In genomic region chr1:161664689-161665088, GRCh38 we compare ENCODE assay signal across 13 cellular contexts. TPM values are rescaled to one million over a fixed set of nuclear protein-coding genes. Genes with fewer than 3 reads are reported as not detected.
"Had no signal": no experiment of that assay in that cellular context is flagged by ENCODE, and none has a peak within 500 bp of the region (broad histone marks: within the 10 kb centered on the region; RNA-seq: fewer than 3 reads in every experiment).

No MANE protein-coding gene starts in this region.

RNA-seq across cellular contexts. Expression of gene FCGR2B, which starts 1.7 kb away (rescaled TPM):
- total RNA-seq: activated CD4-positive, alpha-beta memory T cell treated with anti-CD3 and anti-CD28 coated beads for 36 hours; activated CD4-positive, alpha-beta T cell treated with anti-CD3 and anti-CD28 coated beads for 36 hours; activated CD4-positive, alpha-beta T cell treated with anti-CD3 and anti-CD28 coated beads, Interleukin-2, amount 10 ng/mL, durations not matched to agents 24 days and 14 days; activated CD4-positive, alpha-beta T cell treated with anti-CD3 and anti-CD28 coated beads, Interleukin-2, amount 10 ng/mL, durations not matched to agents 7 days and 5 days; activated CD8-positive, alpha-beta memory T cell treated with anti-CD3 and anti-CD28 coated beads for 36 hours; activated CD8-positive, alpha-beta T cell treated with anti-CD3 and anti-CD28 coated beads for 36 hours; activated CD8-positive, alpha-beta T cell treated with anti-CD3 and anti-CD28 coated beads, Interleukin-2, amount 10 ng/mL, durations not matched to agents 7 days and 5 days; T-helper 1 cell treated with Interleukin-12 subunit alpha and Interleukin-12 subunit beta and Interleukin-4 antibody, amounts not matched to agents 30 ng/mL and 1 ng/mL, for 36 hours had no signal

RNA-seq across cellular contexts. Expression of gene FCGR3B, which starts 33.7 kb away (rescaled TPM):
- total RNA-seq: activated B cell treated with CpG ODN at 0.5 μM for 24 hours; activated CD4-positive, alpha-beta memory T cell treated with anti-CD3 and anti-CD28 coated beads for 36 hours; activated CD4-positive, alpha-beta memory T cell treated with anti-CD3 and anti-CD28 coated beads, Interleukin-2, amount 10 ng/mL, durations not matched to agents 7 days and 5 days; activated CD4-positive, alpha-beta T cell treated with anti-CD3 and anti-CD28 coated beads for 36 hours; activated CD4-positive, alpha-beta T cell treated with anti-CD3 and anti-CD28 coated beads, Interleukin-2, amount 10 ng/mL, durations not matched to agents 24 days and 14 days; activated CD4-positive, alpha-beta T cell treated with anti-CD3 and anti-CD28 coated beads, Interleukin-2, amount 10 ng/mL, durations not matched to agents 7 days and 5 days; activated CD8-positive, alpha-beta memory T cell treated with anti-CD3 and anti-CD28 coated beads for 36 hours; activated CD8-positive, alpha-beta T cell treated with anti-CD3 and anti-CD28 coated beads for 36 hours; activated CD8-positive, alpha-beta T cell treated with anti-CD3 and anti-CD28 coated beads, Interleukin-2, amount 10 ng/mL, durations not matched to agents 7 days and 5 days; T-helper 1 cell treated with Interleukin-12 subunit alpha and Interleukin-12 subunit beta and Interleukin-4 antibody, amounts not matched to agents 30 ng/mL and 1 ng/mL, for 36 hours; T-helper 2 cell treated with Interferon-gamma antibody and Interleukin-4, amounts not matched to agents 100 ng/mL and 5 ng/mL, for 36 hours; WTC11 had no signal

RNA-seq across cellular contexts. Expression of gene FCRLA, which starts 42.3 kb away (rescaled TPM):
- total RNA-seq: activated CD4-positive, alpha-beta memory T cell treated with anti-CD3 and anti-CD28 coated beads for 36 hours; activated CD4-positive, alpha-beta memory T cell treated with anti-CD3 and anti-CD28 coated beads, Interleukin-2, amount 10 ng/mL, durations not matched to agents 7 days and 5 days; activated CD4-positive, alpha-beta T cell treated with anti-CD3 and anti-CD28 coated beads for 36 hours; activated CD4-positive, alpha-beta T cell treated with anti-CD3 and anti-CD28 coated beads, Interleukin-2, amount 10 ng/mL, durations not matched to agents 24 days and 14 days; activated CD4-positive, alpha-beta T cell treated with anti-CD3 and anti-CD28 coated beads, Interleukin-2, amount 10 ng/mL, durations not matched to agents 7 days and 5 days; activated CD8-positive, alpha-beta memory T cell treated with anti-CD3 and anti-CD28 coated beads for 36 hours; activated CD8-positive, alpha-beta memory T cell treated with anti-CD3 and anti-CD28 coated beads, Interleukin-2, amount 10 ng/mL, durations not matched to agents 7 days and 5 days; activated CD8-positive, alpha-beta T cell treated with anti-CD3 and anti-CD28 coated beads for 36 hours; activated CD8-positive, alpha-beta T cell treated with anti-CD3 and anti-CD28 coated beads, Interleukin-2, amount 10 ng/mL, durations not matched to agents 7 days and 5 days; T-helper 1 cell treated with Interleukin-12 subunit alpha and Interleukin-12 subunit beta and Interleukin-4 antibody, amounts not matched to agents 30 ng/mL and 1 ng/mL, for 36 hours; T-helper 2 cell treated with Interferon-gamma antibody and Interleukin-4, amounts not matched to agents 100 ng/mL and 5 ng/mL, for 36 hours had no signal

RNA-seq across cellular contexts. Expression of gene FCRLB, which starts 56.7 kb away (rescaled TPM):
- total RNA-seq: activated CD4-positive, alpha-beta memory T cell treated with anti-CD3 and anti-CD28 coated beads for 36 hours; activated CD4-positive, alpha-beta T cell treated with anti-CD3 and anti-CD28 coated beads for 36 hours; activated CD4-positive, alpha-beta T cell treated with anti-CD3 and anti-CD28 coated beads, Interleukin-2, amount 10 ng/mL, durations not matched to agents 24 days and 14 days had no signal
